ENCODE assay signal across 20 cellular contexts in genomic region chr6:111825439-111825838, GRCh38. TPM values are rescaled to one million over a fixed set of nuclear protein-coding genes. Genes with fewer than 3 reads are reported as not detected.
A peak's percentile ranks its signal among the peaks of the same experiment; 100 is the strongest.
DNase-seq lines count a peak whose midpoint lies in the region; ATAC-seq and TF ChIP-seq lines count a peak whose summit lies in the region.
"Had no signal": no experiment of that assay in that cellular context is flagged by ENCODE, and none has a peak within 500 bp of the region (broad histone marks: within the 10 kb centered on the region; RNA-seq: fewer than 3 reads in every experiment).

No MANE protein-coding gene starts in this region.

- H3K4me1 Mint-ChIP-seq in activated T-cell treated with anti-CD3 and anti-CD28 coated beads, Interleukin-2, amount 50 U/mL, for 72 hours (ENCODE audit: low read depth): peaks cover 88% of the 10 kb centered on the region
- peaks cover 89% of the 10 kb centered on the region for H3K4me1 Mint-ChIP-seq in activated T-cell treated with anti-CD3 and anti-CD28 coated beads, Interleukin-2, amount 50 U/mL, for 4 hours (ENCODE audit: low read depth)
- H3K4me1 Mint-ChIP-seq in activated CD4-positive, alpha-beta memory T cell treated with anti-CD3 and anti-CD28 coated beads for 36 hours (ENCODE audit: low read depth): peaks cover 84% of the 10 kb centered on the region
- peaks cover 60 to 84% of the 10 kb centered on the region in 2 donors for H3K4me1 Mint-ChIP-seq in effector memory CD8-positive, alpha-beta T cell (ENCODE audit: low read depth in 2 of 2)
- H3K4me1 Mint-ChIP-seq in type B pancreatic cell (ENCODE audit: unreplicated experiment): peaks cover 41% of the 10 kb centered on the region

- TF ChIP-seq CTCF in type B pancreatic cell (conservative IDR thresholded peaks at IDR 0.05): no peak

- POLR2A ChIA-PET in activated CD4-positive, alpha-beta memory T cell treated with anti-CD3 and anti-CD28 coated beads for 36 hours (lab: Charles Lee): interaction anchor here (0.9 to 5.6 kb wide), 16 partner anchors 13 to 191 kb away, joined by 3 to 70 read pairs (median 7); no protein-coding TSS in a partner anchor

- H3K9me3 Mint-ChIP-seq in activated T-cell treated with anti-CD3 and anti-CD28 coated beads, Interleukin-2, amount 50 U/mL, for 72 hours: no peaks in the 10 kb centered on the region
- no peaks in the 10 kb centered on the region for H3K9me3 Mint-ChIP-seq in activated T-cell treated with anti-CD3 and anti-CD28 coated beads, Interleukin-2, amount 50 U/mL, for 4 hours
- H3K9me3 Mint-ChIP-seq in activated CD4-positive, alpha-beta memory T cell treated with anti-CD3 and anti-CD28 coated beads for 36 hours: no peaks in the 10 kb centered on the region
- no peaks in the 10 kb centered on the region for H3K9me3 Mint-ChIP-seq in effector memory CD8-positive, alpha-beta T cell
- H3K9me3 Mint-ChIP-seq in type B pancreatic cell: no peaks in the 10 kb centered on the region
- H3K9me3 Mint-ChIP-seq: naive B cell had no signal

- peak overlapping the region; percentile 71 for H3K27ac Mint-ChIP-seq in activated T-cell treated with anti-CD3 and anti-CD28 coated beads, Interleukin-2, amount 50 U/mL, for 72 hours
- H3K27ac Mint-ChIP-seq in activated CD4-positive, alpha-beta memory T cell treated with anti-CD3 and anti-CD28 coated beads for 36 hours: peak overlapping the region; percentile 91
- H3K27ac Mint-ChIP-seq in effector memory CD8-positive, alpha-beta T cell: peak overlapping the region; percentile 88 to 97
- H3K27ac Mint-ChIP-seq in type B pancreatic cell: peak overlapping the region; percentile 88

- intact Hi-C loops in activated CD4-positive, alpha-beta memory T cell treated with anti-CD3 and anti-CD28 coated beads for 36 hours (cut with micrococcal nuclease): no loop called here

- CTCF ChIA-PET in activated CD4-positive, alpha-beta memory T cell treated with anti-CD3 and anti-CD28 coated beads for 36 hours (lab: Charles Lee): interaction anchor here (1.6 to 5.7 kb wide), 7 partner anchors 9 to 217 kb away, joined by 3 to 31 read pairs (median 12); no protein-coding TSS in a partner anchor

- ATAC-seq in activated T-cell treated with anti-CD3 and anti-CD28 coated beads, Interleukin-2, amount 50 U/mL, for 72 hours (replicated peaks in 1 of 2): peak; percentile 15 to 24
- ATAC-seq in activated T-cell treated with anti-CD3 and anti-CD28 coated beads, Interleukin-2, amount 50 U/mL, for 4 hours: no peak
- peak; percentile 13 for ATAC-seq in effector memory CD8-positive, alpha-beta T cell (replicated peaks)
- ATAC-seq: foreskin keratinocyte had no signal

- no peaks in the 10 kb centered on the region for H3K27me3 Mint-ChIP-seq in activated T-cell treated with anti-CD3 and anti-CD28 coated beads, Interleukin-2, amount 50 U/mL, for 72 hours (ENCODE audit: low read depth)
- H3K27me3 Mint-ChIP-seq in activated T-cell treated with anti-CD3 and anti-CD28 coated beads, Interleukin-2, amount 50 U/mL, for 4 hours (ENCODE audit: low read depth): no peaks in the 10 kb centered on the region
- H3K27me3 Mint-ChIP-seq in activated CD4-positive, alpha-beta memory T cell treated with anti-CD3 and anti-CD28 coated beads for 36 hours: no peaks in the 10 kb centered on the region
- H3K27me3 Mint-ChIP-seq in effector memory CD8-positive, alpha-beta T cell: no peaks in the 10 kb centered on the region
- no peaks in the 10 kb centered on the region for H3K27me3 Mint-ChIP-seq in type B pancreatic cell
- H3K27me3 Mint-ChIP-seq: naive B cell had no signal

- DNase-seq in activated T-cell treated with anti-CD3 and anti-CD28 coated beads, Interleukin-2, amount 50 U/mL, for 72 hours: no peak
- no peak for DNase-seq in activated T-cell treated with anti-CD3 and anti-CD28 coated beads, Interleukin-2, amount 50 U/mL, for 4 hours
- no peak for DNase-seq in activated CD4-positive, alpha-beta memory T cell treated with anti-CD3 and anti-CD28 coated beads for 36 hours
- no peak for DNase-seq in effector memory CD8-positive, alpha-beta T cell
- DNase-seq in type B pancreatic cell (ENCODE audit: extremely low spot score, unreplicated experiment) (no peak), NCI-H748 treated with DMSO at 0.1 percent for 48 hours (lab: John Stamatoyannopoulos, UW) (no peak), NCI-H2081 (lab: John Stamatoyannopoulos, UW) (no peak), NCI-H1105 (lab: John Stamatoyannopoulos, UW) (no peak)
- DNase-seq: activated CD8-positive, alpha-beta memory T cell treated with anti-CD3 and anti-CD28 coated beads for 24 hours; activated gamma-delta T cell; dermis blood vessel endothelial cell; DND-41; foreskin keratinocyte; hippocampal formation; mammary epithelial cell; naive B cell; NCI-H1694 treated with DMSO at 0.1 percent for 48 hours; NCI-H345; spleen; stimulated activated CD8-positive, alpha-beta memory T cell treated with anti-CD3 and anti-CD28 coated beads, Interleukin-4, amount 100 ng/mL, for 48 hours had no signal

- peaks cover 11 to 21% of the 10 kb centered on the region in 2 donors for H3K36me3 Mint-ChIP-seq in activated T-cell treated with anti-CD3 and anti-CD28 coated beads, Interleukin-2, amount 50 U/mL, for 72 hours (ENCODE audit: insufficient read depth in 2 of 2)
- H3K36me3 Mint-ChIP-seq in activated T-cell treated with anti-CD3 and anti-CD28 coated beads, Interleukin-2, amount 50 U/mL, for 4 hours (ENCODE audit: insufficient read depth): peaks cover 34% of the 10 kb centered on the region
- H3K36me3 Mint-ChIP-seq in activated CD4-positive, alpha-beta memory T cell treated with anti-CD3 and anti-CD28 coated beads for 36 hours: peaks cover 38% of the 10 kb centered on the region
- peaks cover 34% of the 10 kb centered on the region for H3K36me3 Mint-ChIP-seq in effector memory CD8-positive, alpha-beta T cell (ENCODE audit: insufficient read depth)
- H3K36me3 Mint-ChIP-seq in type B pancreatic cell: no peaks in the 10 kb centered on the region
- H3K36me3 Mint-ChIP-seq: naive B cell had no signal

- H3K4me3 Mint-ChIP-seq in activated T-cell treated with anti-CD3 and anti-CD28 coated beads, Interleukin-2, amount 50 U/mL, for 72 hours: peak overlapping the region; percentile 48 to 71
- H3K4me3 Mint-ChIP-seq in activated T-cell treated with anti-CD3 and anti-CD28 coated beads, Interleukin-2, amount 50 U/mL, for 4 hours: no peak overlapping the region
- no peak overlapping the region for H3K4me3 Mint-ChIP-seq in activated CD4-positive, alpha-beta memory T cell treated with anti-CD3 and anti-CD28 coated beads for 36 hours
- peak overlapping the region; percentile 36 to 37 for H3K4me3 Mint-ChIP-seq in effector memory CD8-positive, alpha-beta T cell
- no peak overlapping the region for H3K4me3 Mint-ChIP-seq in type B pancreatic cell

RNA-seq across cellular contexts. Expression of gene FYN, which starts 47.8 kb away (rescaled TPM):
- total RNA-seq in activated T-cell treated with anti-CD3 and anti-CD28 coated beads, Interleukin-2, amount 50 U/mL, for 72 hours: 100 to 1,000 TPM; 504 to 505 TPM
- total RNA-seq in activated T-cell treated with anti-CD3 and anti-CD28 coated beads, Interleukin-2, amount 50 U/mL, for 4 hours: 100 to 1,000 TPM; 481 to 505 (median 485) TPM
- 100 to 1,000 TPM; 353 to 365 TPM for total RNA-seq in activated CD4-positive, alpha-beta memory T cell treated with anti-CD3 and anti-CD28 coated beads for 36 hours
- 131 and 283 TPM in 2 replicates for total RNA-seq in type B pancreatic cell (ENCODE audit: low replicate concordance)

Comparison
In these comparisons a context has a peak if more than half of its experiments do, and no peak if none do; other contexts are left out.
1. ATAC-seq: peak in activated T-cell treated with anti-CD3 and anti-CD28 coated beads, Interleukin-2, amount 50 U/mL, for 72 hours (2 of 2) and effector memory CD8-positive, alpha-beta T cell (single experiment); none in activated T-cell treated with anti-CD3 and anti-CD28 coated beads, Interleukin-2, amount 50 U/mL, for 4 hours (0 of 2).
2. H3K4me3 Mint-ChIP-seq: peak in activated T-cell treated with anti-CD3 and anti-CD28 coated beads, Interleukin-2, amount 50 U/mL, for 72 hours (2 of 2) and effector memory CD8-positive, alpha-beta T cell (2 of 2); none in activated T-cell treated with anti-CD3 and anti-CD28 coated beads, Interleukin-2, amount 50 U/mL, for 4 hours (single experiment), activated CD4-positive, alpha-beta memory T cell treated with anti-CD3 and anti-CD28 coated beads for 36 hours (single experiment) and type B pancreatic cell (single experiment).
3. Peak in every context shown above with its lines, with median percentiles within 50 percentile points of each other: H3K27ac Mint-ChIP-seq.